10 cellular contexts compared by ENCODE assay signal in the genomic region with DNA sequence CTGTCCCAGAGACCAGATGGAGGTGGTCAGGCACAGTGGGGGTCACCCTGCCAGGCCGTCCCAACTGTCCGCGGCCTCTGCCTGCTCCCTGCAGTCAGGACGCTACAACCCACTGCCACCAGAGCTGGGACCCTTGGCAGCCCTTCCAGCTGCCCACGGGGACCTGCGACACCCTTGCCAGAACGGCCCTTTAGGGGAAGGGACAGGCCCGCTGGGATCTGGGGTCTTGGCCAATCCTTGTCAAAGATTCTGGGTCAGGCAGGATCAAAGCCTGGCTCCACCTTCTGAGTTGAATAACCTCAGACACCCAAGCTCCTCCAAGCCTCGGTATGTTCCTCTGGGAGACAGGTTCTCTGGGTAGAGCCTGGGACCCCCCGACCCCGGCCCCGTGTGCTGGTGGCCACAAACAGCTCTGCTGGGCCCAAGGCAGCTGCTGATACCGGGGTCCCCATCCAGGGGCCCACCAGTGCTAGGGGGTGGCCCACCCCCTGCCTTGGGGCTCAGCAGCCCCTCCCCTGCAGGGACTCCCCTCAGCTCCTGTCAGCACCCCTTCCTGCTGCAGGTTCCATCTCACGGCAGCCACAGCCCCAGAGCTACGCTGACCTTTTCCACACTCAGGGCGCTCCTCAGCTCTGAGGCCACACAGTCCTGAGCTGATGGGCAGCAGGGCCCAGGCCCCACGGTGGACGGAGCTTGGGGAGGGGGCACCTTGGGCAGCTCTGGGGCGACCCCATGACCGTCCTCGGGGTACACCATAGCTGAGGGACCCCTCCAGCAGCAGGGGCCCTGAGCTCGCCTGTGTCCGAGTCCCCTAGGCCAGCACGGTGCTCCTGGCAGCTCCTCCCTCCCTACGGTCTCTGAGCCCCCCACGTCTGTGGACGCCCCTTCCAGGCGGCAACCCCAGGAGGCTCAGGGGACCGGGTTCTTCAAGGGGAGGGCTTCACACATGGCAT. TPM values are rescaled to one million over a fixed set of nuclear protein-coding genes. Genes with fewer than 3 reads are reported as not detected.
DNase-seq lines count a peak whose midpoint lies in the region; ATAC-seq and TF ChIP-seq lines count a peak whose summit lies in the region.
"Had no signal": no experiment of that assay in that cellular context is flagged by ENCODE, and none has a peak within 500 bp of the region (broad histone marks: within the 10 kb centered on the region; RNA-seq: fewer than 3 reads in every experiment).

No MANE protein-coding gene starts in this region.

- H3K36me3 ChIP-seq in A673 (ENCODE audit: insufficient read depth, low read length, poor library complexity, severe bottlenecking): no peaks in the 10 kb centered on the region
- H3K36me3 ChIP-seq in ovary: no peaks in the 10 kb centered on the region
- H3K36me3 ChIP-seq in MM.1S (replicated peaks; ENCODE audit: insufficient read depth, low read length): no peaks in the 10 kb centered on the region

- no peak overlapping the region for H3K9ac ChIP-seq in MM.1S (ENCODE audit: low read length)

- H3K9me3 ChIP-seq in A673 (ENCODE audit: low read depth, low read length, poor library complexity, severe bottlenecking) (no peaks in the 10 kb centered on the region), ovary (no peaks in the 10 kb centered on the region), MM.1S (replicated peaks; ENCODE audit: insufficient read depth, low read length) (no peaks in the 10 kb centered on the region)

- H4K20me1 ChIP-seq in MM.1S (ENCODE audit: insufficient read depth, low read length): no peaks in the 10 kb centered on the region

- no peaks in the 10 kb centered on the region for H3K9me2 ChIP-seq in MM.1S (replicated peaks; ENCODE audit: insufficient read depth, low read length)

- intact Hi-C loops in A673 (cut with micrococcal nuclease; ENCODE audit: unreplicated experiment): no loop called here
- intact Hi-C loops in left cardiac atrium (cut with DNase I): no loop called here
- intact Hi-C loops in ovary (cut with DNase I): loop anchor here in 1 of 4 donors (10.0 kb wide), 1 partner anchor 1149 kb away; a partner anchor contains a TSS

- peaks cover 59% of the 10 kb centered on the region for H3K79me2 ChIP-seq in MM.1S (ENCODE audit: low read length)

- TF ChIP-seq POLR2A in ovary (IDR thresholded peaks at IDR 0.05): peak; percentile 4

- TF ChIP-seq CTCF in A673 (conservative IDR thresholded peaks at IDR 0.05; ENCODE audit: low read depth, low read length): no peak
- TF ChIP-seq CTCF in ovary (IDR thresholded peaks at IDR 0.05): no peak
- no peak for TF ChIP-seq CTCF in MM.1S (IDR thresholded peaks at IDR 0.05; ENCODE audit: low read length)

- DNase-seq in A673 (ENCODE audit: low spot score) (no peak), left cardiac atrium (no peak), ovary (peak in 2 of 5 donors; percentile 17 to 28), NCI-H2171 treated with DMSO at 0.1 percent for 48 hours (lab: John Stamatoyannopoulos, UW) (no peak), MM.1S (no peak)
- no peak for DNase-seq in activated naive CD4-positive, alpha-beta T cell treated with Interleukin-2 at 50 U/mL for 16 hours
- DNase-seq: T-helper 2 cell had no signal

- no peaks in the 10 kb centered on the region for H3F3A ChIP-seq in MM.1S (ENCODE audit: insufficient read depth, low read length)

- H2AFZ ChIP-seq in MM.1S (ENCODE audit: low read length): no peak overlapping the region

- ATAC-seq in left cardiac atrium (peak; percentile 15 to 34), HG03442 (IDR thresholded peaks at IDR 0.05; ENCODE audit: unreplicated experiment) (no peak)
- ATAC-seq: K562 had no signal

- H3K4me1 ChIP-seq in A673 (ENCODE audit: insufficient read depth, low read length, poor library complexity, severe bottlenecking): peaks cover 24% of the 10 kb centered on the region
- H3K4me1 ChIP-seq in ovary (ENCODE audit: insufficient read depth): peaks cover 21% of the 10 kb centered on the region
- H3K4me1 ChIP-seq in MM.1S (ENCODE audit: low read length): no peaks in the 10 kb centered on the region

- BruUV-seq in A673 (replicated peaks; lab: Mats Ljungman, UMichigan): no TSS peak

- H3K4me3 ChIP-seq in A673 (ENCODE audit: low read depth, low read length, poor library complexity, severe bottlenecking): no peak overlapping the region
- H3K4me3 ChIP-seq in ovary: peak overlapping the region; percentile 31
- H3K4me3 ChIP-seq in MM.1S (ENCODE audit: low read length): no peak overlapping the region
- H3K4me3 ChIP-seq: K562 had no signal

- 68 to 74% (median 71%) methylated on average over 23 to 29 of the region's 29 CpGs for WGBS in ovary, 3 donors

- no peak for TF ChIP-seq EP300 in ovary (IDR thresholded peaks at IDR 0.05)

- CTCF ChIA-PET in A673 (lab: Charles Lee): no interaction called here

- H3K27me3 ChIP-seq in A673 (replicated peaks; ENCODE audit: insufficient read depth, low read depth, low read length, poor library complexity) (no peaks in the 10 kb centered on the region), ovary (no peaks in the 10 kb centered on the region), MM.1S (replicated peaks; ENCODE audit: insufficient read depth, low read length) (no peaks in the 10 kb centered on the region)

- no peak overlapping the region for H3K4me2 ChIP-seq in MM.1S (ENCODE audit: low read depth, low read length)

- POLR2A ChIA-PET in A673 (lab: Charles Lee; ENCODE audit: low non-redundant PET): no interaction called here

- H3K27ac ChIP-seq in A673 (ENCODE audit: low read depth, low read length, poor library complexity, severe bottlenecking) (peak overlapping the region; percentile 42), angular gyrus (ENCODE audit: low read depth, low read length) (peak overlapping the region; percentile 80), ovary (peak overlapping the region; percentile 80 to 86), MM.1S (ENCODE audit: low read length) (no peak overlapping the region)

RNA-seq across cellular contexts. Expression of a gene that starts 18.4 kb away (rescaled TPM):
- total RNA-seq in A673 (2021) (46.9 and 51.8 TPM in 2 replicates), left cardiac atrium (10 to 100 TPM; 27.2 to 64.2 TPM), ovary (10 to 100 TPM; 20.7 to 92.6 (median 62.4) TPM)
- polyA plus RNA-seq in ovary: 10 to 100 TPM in 1 of 2 donors, 1 to 10 TPM in 1; 6.1 to 36.7 TPM

RNA-seq across cellular contexts. Expression of a gene that starts 50.0 kb away (rescaled TPM):
- 64.9 and 73.2 TPM in 2 replicates for total RNA-seq in A673 (2021)
- total RNA-seq in left cardiac atrium: 10 to 100 TPM; 48.2 to 53.0 TPM
- 10 to 100 TPM; 38.7 to 71.2 (median 54.2) TPM for total RNA-seq in ovary
- polyA plus RNA-seq in ovary: 10 to 100 TPM; 36.9 to 57.4 TPM

RNA-seq across cellular contexts. Expression of a gene that starts 51.8 kb away (rescaled TPM):
- total RNA-seq in A673 (2021): 368 and 435 TPM in 2 replicates
- 100 to 1,000 TPM; 378 to 432 TPM for total RNA-seq in left cardiac atrium
- 100 to 1,000 TPM; 189 to 309 (median 247) TPM for total RNA-seq in ovary
- polyA plus RNA-seq in ovary: 100 to 1,000 TPM; 239 to 450 TPM
